In genomic region chr11:3234846-3235245, GRCh38 we compare ENCODE assay signal across 28 cellular contexts. TPM values are rescaled to one million over a fixed set of nuclear protein-coding genes. Genes with fewer than 3 reads are reported as not detected.
"Had no signal": no experiment of that assay in that cellular context is flagged by ENCODE, and none has a peak within 500 bp of the region (broad histone marks: within the 10 kb centered on the region; RNA-seq: fewer than 3 reads in every experiment).

No MANE protein-coding gene starts in this region.

- DNase-seq: dermis blood vessel endothelial cell; dorsolateral prefrontal cortex; effector CD4-positive, alpha-beta T cell; effector memory CD4-positive, alpha-beta T cell; erythroblast; esophagus squamous epithelium; foreskin fibroblast; foreskin melanocyte; gastrocnemius medialis; glutamatergic neuron; head of caudate nucleus; heart right ventricle; hippocampal formation; left cardiac atrium; left lung; left ventricle myocardium superior; lower lobe of right lung; mesenchymal stem cell; mucosa of descending colon; naive B cell had no signal

- H3K27ac Mint-ChIP-seq: mesothelial cell of epicardium had no signal

- H3K36me3 Mint-ChIP-seq: mesothelial cell of epicardium, naive B cell had no signal

- H3K4me3 Mint-ChIP-seq: mesothelial cell of epicardium, naive B cell had no signal

- H3K9me3 Mint-ChIP-seq: mesothelial cell of epicardium had no signal

- H3K4me1 Mint-ChIP-seq: mesothelial cell of epicardium, naive B cell had no signal

RNA-seq across cellular contexts. Expression of gene MRGPRE, which starts 2.6 kb away (rescaled TPM):
- total RNA-seq: dermis blood vessel endothelial cell, esophagus mucosa, gastrocnemius medialis, glomerular endothelial cell, lower leg skin, lower lobe of right lung, lung microvascular endothelial cell, mesenteric fat pad, mesothelial cell of epicardium, myocyte had no signal

RNA-seq across cellular contexts. Expression of gene MRGPRG, which starts 16.2 kb away (rescaled TPM):
- total RNA-seq: dermis blood vessel endothelial cell, dorsolateral prefrontal cortex, esophagus mucosa, esophagus squamous epithelium, gastrocnemius medialis, glomerular endothelial cell, heart right ventricle, kidney epithelial cell, left cardiac atrium, left lung, left ventricle myocardium superior, lower leg skin, lower lobe of right lung, lung microvascular endothelial cell, mesenteric fat pad, mesothelial cell of epicardium, mucosa of descending colon, myocyte had no signal
